8 cellular contexts compared by ENCODE assay signal in genomic region chr1:91803847-91804545, GRCh38.
DNase-seq lines count a peak whose midpoint lies in the region; ATAC-seq and TF ChIP-seq lines count a peak whose summit lies in the region.

No MANE protein-coding gene starts in this region.

- H3K36me3 ChIP-seq in Caco-2 (ENCODE audit: control insufficient read depth, insufficient read depth, low read length): no peaks in the 10 kb centered on the region

- no peaks in the 10 kb centered on the region for H3K9me3 ChIP-seq in Caco-2

- H3K27me3 Mint-ChIP-seq in activated CD8-positive, alpha-beta memory T cell treated with anti-CD3 and anti-CD28 coated beads, Interleukin-2, amount 10 ng/mL, durations not matched to agents 7 days and 5 days: peaks cover 14% of the 10 kb centered on the region
- no peaks in the 10 kb centered on the region for H3K27me3 Mint-ChIP-seq in Caco-2 (ENCODE audit: insufficient read depth, unreplicated experiment)

- H3K27ac Mint-ChIP-seq in activated CD8-positive, alpha-beta memory T cell treated with anti-CD3 and anti-CD28 coated beads, Interleukin-2, amount 10 ng/mL, durations not matched to agents 7 days and 5 days: peak overlapping the region; percentile 88
- no peak overlapping the region for H3K27ac Mint-ChIP-seq in Caco-2 (ENCODE audit: unreplicated experiment)

- no peaks in the 10 kb centered on the region for H3K27me3 ChIP-seq in Caco-2 (replicated peaks; ENCODE audit: control insufficient read depth, insufficient read depth, low read length)

- CTCF ChIA-PET in activated CD8-positive, alpha-beta memory T cell treated with anti-CD3 and anti-CD28 coated beads, Interleukin-2, amount 10 ng/mL, durations not matched to agents 7 days and 5 days (lab: Charles Lee): interaction anchor here (0.8 to 2.6 kb wide), 11 partner anchors 15 to 296 kb away, joined by 3 to 13 read pairs (median 4); no protein-coding TSS in a partner anchor
- CTCF ChIA-PET in Caco-2 (lab: Charles Lee): no interaction called here

- POLR2A ChIA-PET in Caco-2 (lab: Charles Lee): no interaction called here

- no peaks in the 10 kb centered on the region for H3K9me3 Mint-ChIP-seq in activated CD8-positive, alpha-beta memory T cell treated with anti-CD3 and anti-CD28 coated beads, Interleukin-2, amount 10 ng/mL, durations not matched to agents 7 days and 5 days (ENCODE audit: low read depth)
- H3K9me3 Mint-ChIP-seq in Caco-2 (ENCODE audit: unreplicated experiment): no peaks in the 10 kb centered on the region

- intact Hi-C loops in left ventricle myocardium superior (cut with micrococcal nuclease): no loop called here
- intact Hi-C loops in Caco-2 (cut with micrococcal nuclease; ENCODE audit: unreplicated experiment): no loop called here

- peak; percentile 64 for DNase-seq in GM12864 (ENCODE audit: low read depth)
- peak; percentile 64 for DNase-seq in MV-4-11 (lab: John Stamatoyannopoulos, UW)
- DNase-seq in activated CD8-positive, alpha-beta memory T cell treated with anti-CD3 and anti-CD28 coated beads, Interleukin-2, amount 10 ng/mL, durations not matched to agents 7 days and 5 days: peak; percentile 81
- no peak for DNase-seq in left ventricle myocardium superior
- DNase-seq in stimulated activated CD8-positive, alpha-beta memory T cell treated with anti-CD3 and anti-CD28 coated beads, Interleukin-4, amount 100 ng/mL, for 48 hours: peak; percentile 78
- no peak for DNase-seq in iPS-NIHi11 (ENCODE audit: low spot score)
- DNase-seq in Caco-2: no peak

- H3K4me1 Mint-ChIP-seq in activated CD8-positive, alpha-beta memory T cell treated with anti-CD3 and anti-CD28 coated beads, Interleukin-2, amount 10 ng/mL, durations not matched to agents 7 days and 5 days: peaks cover 61% of the 10 kb centered on the region
- H3K4me1 Mint-ChIP-seq in Caco-2 (ENCODE audit: low read depth, unreplicated experiment): no peaks in the 10 kb centered on the region

- no peaks in the 10 kb centered on the region for H3K4me1 ChIP-seq in Caco-2

- ATAC-seq in GM21786 (IDR thresholded peaks at IDR 0.05; ENCODE audit: unreplicated experiment) (peak; percentile 88), left ventricle myocardium superior (peak; percentile 11)
- peak; percentile 62 for ATAC-seq in activated CD8-positive, alpha-beta memory T cell treated with anti-CD3 and anti-CD28 coated beads, Interleukin-2, amount 10 ng/mL, durations not matched to agents 7 days and 5 days

- peak overlapping the region; percentile 5 for H3K4me3 ChIP-seq in GM12864 (ENCODE audit: low read depth, low read length)
- no peak overlapping the region for H3K4me3 ChIP-seq in Caco-2 (ENCODE audit: low read depth, low read length)

- peaks cover 10% of the 10 kb centered on the region for H3K36me3 Mint-ChIP-seq in activated CD8-positive, alpha-beta memory T cell treated with anti-CD3 and anti-CD28 coated beads, Interleukin-2, amount 10 ng/mL, durations not matched to agents 7 days and 5 days
- peaks cover 5% of the 10 kb centered on the region for H3K36me3 Mint-ChIP-seq in Caco-2 (ENCODE audit: insufficient read depth, unreplicated experiment)

- H3K4me3 Mint-ChIP-seq in activated CD8-positive, alpha-beta memory T cell treated with anti-CD3 and anti-CD28 coated beads, Interleukin-2, amount 10 ng/mL, durations not matched to agents 7 days and 5 days: peak overlapping the region; percentile 65
- H3K4me3 Mint-ChIP-seq in Caco-2 (ENCODE audit: unreplicated experiment): no peak overlapping the region

- TF ChIP-seq CTCF in GM12864 (IDR thresholded peaks at IDR 0.05; ENCODE audit: low read depth, low read length, missing control alignments) (no peak), Caco-2 (IDR thresholded peaks at IDR 0.05; ENCODE audit: insufficient read depth in 1 of 2, low read depth in 1 of 2, low read length in 1 of 2, severe bottlenecking in 1 of 2, unreplicated experiment in 1 of 2) (no peak)

- BruUV-seq in Caco-2 (replicated peaks; lab: Mats Ljungman, UMichigan): no TSS peak

Comparison
In these comparisons a context has a peak if more than half of its experiments do, and no peak if none do; other contexts are left out.
1. DNase-seq: peak in GM12864 (single experiment), MV-4-11 (single experiment), activated CD8-positive, alpha-beta memory T cell treated with anti-CD3 and anti-CD28 coated beads, Interleukin-2, amount 10 ng/mL, durations not matched to agents 7 days and 5 days (single experiment) and stimulated activated CD8-positive, alpha-beta memory T cell treated with anti-CD3 and anti-CD28 coated beads, Interleukin-4, amount 100 ng/mL, for 48 hours (single experiment); none in left ventricle myocardium superior (single experiment), iPS-NIHi11 (single experiment) and Caco-2 (0 of 2).
2. ATAC-seq: peak in every context shown above with its lines; median percentile 88 in GM21786; 62 in activated CD8-positive, alpha-beta memory T cell treated with anti-CD3 and anti-CD28 coated beads, Interleukin-2, amount 10 ng/mL, durations not matched to agents 7 days and 5 days; 11 in left ventricle myocardium superior.